ENCODE assay signal across 9 cellular contexts in the genomic region with DNA sequence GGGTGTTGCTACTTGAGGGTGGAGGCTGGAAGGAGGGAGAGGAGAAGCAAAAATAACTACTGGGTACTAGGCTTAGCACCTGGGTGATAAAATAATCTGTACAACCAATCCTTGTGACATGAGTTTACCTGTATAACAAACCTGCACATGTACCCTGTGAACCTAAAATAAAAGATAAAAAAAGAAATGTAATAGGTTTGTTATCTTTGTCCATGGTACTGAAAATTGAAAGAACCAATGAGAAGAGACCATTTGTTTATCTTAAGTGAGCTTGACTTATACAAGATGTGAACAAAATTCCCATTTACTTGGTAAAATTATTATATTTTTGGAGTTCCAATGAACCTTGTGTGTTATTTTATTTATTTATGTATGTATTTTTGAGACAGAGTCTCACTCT.
"Had no signal": no experiment of that assay in that cellular context is flagged by ENCODE, and none has a peak within 500 bp of the region (broad histone marks: within the 10 kb centered on the region; RNA-seq: fewer than 3 reads in every experiment).

No MANE protein-coding gene starts in this region.

- ATAC-seq: HCT116 had no signal

- H3K4me3 ChIP-seq: GM23248, HAP-1 had no signal

- DNase-seq: GM23248, GOT3, H7, HFFc6, IMR-90, KG1 had no signal

- H3K9ac ChIP-seq: GM23248 had no signal

- H3K27ac ChIP-seq: GM23248 had no signal

- FAIRE-seq: HTR-8/SVneo had no signal

- H3K4me1 ChIP-seq: HAP-1 had no signal

- H3K9me3 ChIP-seq: HAP-1 had no signal

- H3K36me3 ChIP-seq: HAP-1 had no signal

- H2AFZ ChIP-seq: GM23248 had no signal
